16 cellular contexts compared by ENCODE assay signal in genomic region chr16:85061566-85061965, GRCh38. TPM values are rescaled to one million over a fixed set of nuclear protein-coding genes. Genes with fewer than 3 reads are reported as not detected.
DNase-seq lines count a peak whose midpoint lies in the region; ATAC-seq and TF ChIP-seq lines count a peak whose summit lies in the region.
"Had no signal": no experiment of that assay in that cellular context is flagged by ENCODE, and none has a peak within 500 bp of the region (broad histone marks: within the 10 kb centered on the region; RNA-seq: fewer than 3 reads in every experiment).

No MANE protein-coding gene starts in this region.

- peaks cover 65% of the 10 kb centered on the region for H4K20me1 ChIP-seq in BLaER1

- H3K27ac ChIP-seq in BLaER1 (no peak overlapping the region), gastroesophageal sphincter (no peak overlapping the region)
- no peak overlapping the region for H3K27ac ChIP-seq in naive thymus-derived CD4-positive, alpha-beta T cell (ENCODE audit: low read depth, low read length)

- DNase-seq in NOMO-1 (lab: John Stamatoyannopoulos, UW; ENCODE audit: unreplicated experiment in 2 of 2) (peak; percentile 59 to 61), germinal center (ENCODE audit: low spot score) (no peak), 8988T (no peak), T-helper 2 cell (no peak)
- DNase-seq in naive thymus-derived CD4-positive, alpha-beta T cell = no peak
- DNase-seq: activated CD4-positive, alpha-beta T cell treated with anti-CD3 and anti-CD28 coated beads, Interleukin-2, amount 50 U/mL, for 48 hours; DND-41; GOT3; NCI-H226; PC-3 had no signal

- CTCF ChIA-PET in naive thymus-derived CD4-positive, alpha-beta T cell (lab: Charles Lee) = interaction anchor here (0.7 kb wide), 1 partner anchor 9 kb away, joined by 3 read pairs; no protein-coding TSS in a partner anchor

- intact Hi-C loops in naive thymus-derived CD4-positive, alpha-beta T cell (cut with micrococcal nuclease) = no loop called here

- no peaks in the 10 kb centered on the region for H3K9me3 ChIP-seq in BLaER1
- no peaks in the 10 kb centered on the region for H3K9me3 ChIP-seq in gastroesophageal sphincter
- no peaks in the 10 kb centered on the region for H3K9me3 ChIP-seq in naive thymus-derived CD4-positive, alpha-beta T cell (ENCODE audit: control insufficient read depth in 2 of 3, low read length in 3 of 3)

- H3K4me1 ChIP-seq in BLaER1 (peaks cover 49% of the 10 kb centered on the region), gastroesophageal sphincter (peaks cover 0 to 12% (median 0%) of the 10 kb centered on the region in 3 donors)
- H3K4me1 ChIP-seq in naive thymus-derived CD4-positive, alpha-beta T cell (ENCODE audit: control insufficient read depth in 2 of 2, insufficient read depth in 2 of 2, low read length in 2 of 2) = peaks cover 5 to 19% of the 10 kb centered on the region in 2 donors

- peak overlapping the region in 1 of 10 donors; percentile 29 for H3K4me3 Mint-ChIP-seq in naive thymus-derived CD4-positive, alpha-beta T cell

- peak; percentile 54 for ATAC-seq in gastroesophageal sphincter
- ATAC-seq in naive thymus-derived CD4-positive, alpha-beta T cell = peak; percentile 77
- ATAC-seq in HG03342 (IDR thresholded peaks at IDR 0.05; ENCODE audit: unreplicated experiment) = no peak
- ATAC-seq: PC-3 had no signal

- no peaks in the 10 kb centered on the region for H3K36me3 ChIP-seq in BLaER1
- H3K36me3 ChIP-seq in gastroesophageal sphincter = peaks cover 0 to 10% of the 10 kb centered on the region in 2 donors
- no peaks in the 10 kb centered on the region for H3K36me3 ChIP-seq in naive thymus-derived CD4-positive, alpha-beta T cell (ENCODE audit: control insufficient read depth in 2 of 3, insufficient read depth in 3 of 3, low read length in 3 of 3)

- H3K27me3 Mint-ChIP-seq in naive thymus-derived CD4-positive, alpha-beta T cell = no peaks in the 10 kb centered on the region

- H3K36me3 Mint-ChIP-seq in naive thymus-derived CD4-positive, alpha-beta T cell = peaks cover 0 to 8% (median 8%) of the 10 kb centered on the region in 5 donors

- no peak for TF ChIP-seq POLR2A in gastroesophageal sphincter (IDR thresholded peaks at IDR 0.05)

- no peak overlapping the region for H3K9ac ChIP-seq in BLaER1

- H3K27ac Mint-ChIP-seq in naive thymus-derived CD4-positive, alpha-beta T cell = peak overlapping the region in 4 of 9 donors; percentile 12 to 86 (median 62)

- no peak for TF ChIP-seq EP300 in gastroesophageal sphincter (IDR thresholded peaks at IDR 0.05)

- peaks cover 15 to 48% (median 23%) of the 10 kb centered on the region in 7 donors for H3K4me1 Mint-ChIP-seq in naive thymus-derived CD4-positive, alpha-beta T cell

- POLR2A ChIA-PET in naive thymus-derived CD4-positive, alpha-beta T cell (lab: Charles Lee) = interaction anchor here (0.9 to 1.9 kb wide), 2 partner anchors 25 to 34 kb away, joined by 4 to 7 read pairs; partner anchors contain the start of gene KIAA0513

- H3K4me3 ChIP-seq in BLaER1 (no peak overlapping the region), gastroesophageal sphincter (no peak overlapping the region)
- no peak overlapping the region for H3K4me3 ChIP-seq in naive thymus-derived CD4-positive, alpha-beta T cell (ENCODE audit: low read length)

- no peak for TF ChIP-seq CTCF in gastroesophageal sphincter (IDR thresholded peaks at IDR 0.05)

- no peaks in the 10 kb centered on the region for H3K9me3 Mint-ChIP-seq in naive thymus-derived CD4-positive, alpha-beta T cell

- WGBS in gastroesophageal sphincter (ENCODE audit: low coverage in 1 of 2), 2 donors = 85 to 93% methylated on average over 6 to 7 of the region's 8 CpGs

- H3K4me2 ChIP-seq in BLaER1 = peak overlapping the region; percentile 71

- H3K27me3 ChIP-seq in BLaER1 (peaks cover 64% of the 10 kb centered on the region), gastroesophageal sphincter (no peaks in the 10 kb centered on the region)
- H3K27me3 ChIP-seq in naive thymus-derived CD4-positive, alpha-beta T cell (ENCODE audit: control insufficient read depth in 2 of 2, insufficient read depth in 2 of 2, low read length in 2 of 2) = no peaks in the 10 kb centered on the region

RNA-seq across cellular contexts. Expression of gene KIAA0513, which starts 34.0 kb away (rescaled TPM):
- 10 to 100 TPM; 14.8 to 43.4 (median 28.5) TPM for total RNA-seq in gastroesophageal sphincter
- 10 to 100 TPM in 4 of 5 experiments, 1 to 10 TPM in 1; 9.5 to 28.9 (median 15.1) TPM for total RNA-seq in naive thymus-derived CD4-positive, alpha-beta T cell
- polyA plus RNA-seq in naive thymus-derived CD4-positive, alpha-beta T cell = 1 to 10 TPM; 6.9 to 7.9 TPM

RNA-seq across cellular contexts. Expression of gene ZDHHC7, which starts 50.2 kb away (rescaled TPM):
- total RNA-seq in gastroesophageal sphincter = 10 to 100 TPM; 55.3 to 77.5 (median 66.3) TPM
- total RNA-seq in naive thymus-derived CD4-positive, alpha-beta T cell = 10 to 100 TPM; 31.7 to 62.2 (median 33.4) TPM
- polyA plus RNA-seq in naive thymus-derived CD4-positive, alpha-beta T cell = 10 to 100 TPM; 33.2 to 47.7 TPM

RNA-seq across cellular contexts. Expression of gene CIBAR2, which starts 50.7 kb away (rescaled TPM):
- not detected for total RNA-seq in gastroesophageal sphincter
- total RNA-seq in naive thymus-derived CD4-positive, alpha-beta T cell = not detected
- not detected for polyA plus RNA-seq in naive thymus-derived CD4-positive, alpha-beta T cell
- total RNA-seq: liver; PC-3; T-helper 2 cell treated with Interferon-gamma antibody and Interleukin-4, amounts not matched to agents 100 ng/mL and 5 ng/mL, for 36 hours; urinary bladder had no signal
- polyA plus RNA-seq: liver, urinary bladder had no signal

Comparison
In these comparisons a context has a peak if more than half of its experiments do, and no peak if none do; other contexts are left out.
1. DNase-seq: peak in NOMO-1 (2 of 2); none in naive thymus-derived CD4-positive, alpha-beta T cell (0 of 9), germinal center (single experiment), 8988T (single experiment) and T-helper 2 cell (0 of 5).